21 cellular contexts compared by ENCODE assay signal in genomic region chr1:68796888-68797287, GRCh38.
"Had no signal": no experiment of that assay in that cellular context is flagged by ENCODE, and none has a peak within 500 bp of the region (broad histone marks: within the 10 kb centered on the region; RNA-seq: fewer than 3 reads in every experiment).

No MANE protein-coding gene starts in this region.

- ATAC-seq: Panc1, PC-3 had no signal

- H3K27me3 ChIP-seq: MG63 had no signal

- H3K4me3 ChIP-seq: MG63 had no signal

- H3K9me3 ChIP-seq: MG63, SK-N-SH had no signal

- DNase-seq: IMR-90, Karpas-422, KG1, MG63, NCI-H1092 treated with DMSO at 0.1 percent for 48 hours, NCI-H1436, NCI-H187, NCI-H2029, NCI-H2081 treated with DMSO at 0.1 percent for 48 hours, NCI-H2171, NCI-H226, NCI-H446, NCI-H510A, NCI-H524 treated with DMSO at 0.1 percent for 48 hours, NCI-H69, NCI-H774, PC-3, SHP77, SK-N-SH had no signal

- H3K27ac ChIP-seq: RWPE1 had no signal

- H3K9ac ChIP-seq: SK-N-SH had no signal

- H3K4me2 ChIP-seq: SK-N-SH had no signal

- H3K36me3 ChIP-seq: MG63 had no signal
